In genomic region chr12:59113831-59114273, GRCh38 we compare ENCODE assay signal across 1 cellular context.
A peak's percentile ranks its signal among the peaks of the same experiment; 100 is the strongest.
TF ChIP-seq lines count a peak whose summit lies in the region.

No MANE protein-coding gene starts in this region.

TF ChIP-seq in HepG2, 621 proteins besides CTCF, POLR2A, EP300 and RAD21 (continued from another document):
- TF ChIP-seq SKIL (CRISPR knock-in tag; IDR thresholded peaks at IDR 0.05; ENCODE audit: borderline replicate concordance) (no peak), ZNF510 (CRISPR knock-in tag; IDR thresholded peaks at IDR 0.05; ENCODE audit: low read depth) (no peak), STAG1 (CRISPR knock-in tag; IDR thresholded peaks at IDR 0.05) (peak; percentile 80), ZNF687 (CRISPR knock-in tag; IDR thresholded peaks at IDR 0.05) (peak; percentile 28; the same call in 1 of the 2 replicates), PPARG (CRISPR knock-in tag; conservative IDR thresholded peaks at IDR 0.05) (no peak), ZNF607 (CRISPR knock-in tag; IDR thresholded peaks at IDR 0.05; ENCODE audit: borderline replicate concordance) (no peak), ARID5B (CRISPR knock-in tag; IDR thresholded peaks at IDR 0.05) (0 out of 2 replicates have a peak, but pooled peaks have one; percentile 27), SRY (CRISPR knock-in tag; IDR thresholded peaks at IDR 0.05) (no peak), GABPB1 (CRISPR knock-in tag; IDR thresholded peaks at IDR 0.05) (peak; percentile 24; the same call in 1 of the 2 replicates), MZF1 (CRISPR knock-in tag; IDR thresholded peaks at IDR 0.05; ENCODE audit: borderline replicate concordance) (no peak), DMAP1 (CRISPR knock-in tag; IDR thresholded peaks at IDR 0.05) (no peak), RNF219 (CRISPR knock-in tag; IDR thresholded peaks at IDR 0.05) (no peak), HNRNPLL (IDR thresholded peaks at IDR 0.05; ENCODE audit: low read depth, low read length, poor library complexity, severe bottlenecking) (no peak), ZNF121 (CRISPR knock-in tag; IDR thresholded peaks at IDR 0.05) (peak; percentile 68), ZNF747 (CRISPR knock-in tag; IDR thresholded peaks at IDR 0.05; ENCODE audit: borderline replicate concordance) (no peak), TAF15 (IDR thresholded peaks at IDR 0.05; ENCODE audit: low read depth, low read length, poor library complexity, severe bottlenecking) (no peak), TBL1XR1 (IDR thresholded peaks at IDR 0.05; ENCODE audit: borderline replicate concordance, low read length, partially characterized antibody) (no peak), DMTF1 (CRISPR knock-in tag; IDR thresholded peaks at IDR 0.05) (no peak), THAP7 (CRISPR knock-in tag; IDR thresholded peaks at IDR 0.05) (no peak), ZBTB46 (CRISPR knock-in tag; IDR thresholded peaks at IDR 0.05; ENCODE audit: borderline replicate concordance) (no peak), FOXA3 (CRISPR knock-in tag; IDR thresholded peaks at IDR 0.05) (no peak), ZNF619 (CRISPR knock-in tag; IDR thresholded peaks at IDR 0.05) (no peak), GMEB1 (CRISPR knock-in tag; IDR thresholded peaks at IDR 0.05; ENCODE audit: borderline replicate concordance) (no peak), ARID3A (IDR thresholded peaks at IDR 0.05; ENCODE audit: low read depth, low read length) (no peak), NCOA1 (CRISPR knock-in tag; IDR thresholded peaks at IDR 0.05) (no peak)
